9 cellular contexts compared by ENCODE assay signal in genomic region chr7:24836084-24836483, GRCh38.
A peak's percentile ranks its signal among the peaks of the same experiment; 100 is the strongest.
DNase-seq lines count a peak whose midpoint lies in the region; ATAC-seq and TF ChIP-seq lines count a peak whose summit lies in the region.
"Had no signal": no experiment of that assay in that cellular context is flagged by ENCODE, and none has a peak within 500 bp of the region (broad histone marks: within the 10 kb centered on the region; RNA-seq: fewer than 3 reads in every experiment).

No MANE protein-coding gene starts in this region.

- H3K9ac ChIP-seq in H9 (ENCODE audit: extremely low read depth, insufficient read length, low read length): no peak overlapping the region

- H3K36me3 Mint-ChIP-seq in H9 (ENCODE audit: insufficient read depth in 1 of 3, low read depth in 3 of 3) (no peaks in the 10 kb centered on the region; a peak in 1 of 7 replicates), progenitor cell of endocrine pancreas (ENCODE audit: insufficient read depth) (no peaks in the 10 kb centered on the region)

- H2BK15ac ChIP-seq in H9 (ENCODE audit: low read depth, low read length): no peak overlapping the region

- H3K27me3 ChIP-seq in effector memory CD4-positive, alpha-beta T cell (replicated peaks; ENCODE audit: control insufficient read depth, insufficient read depth, low read length, poor library complexity, severe bottlenecking): no peaks in the 10 kb centered on the region
- H3K27me3 ChIP-seq in H9 (ENCODE audit: insufficient read depth, low read length) (no peaks in the 10 kb centered on the region), stomach (no peaks in the 10 kb centered on the region)

- no peaks in the 10 kb centered on the region for H3K23me2 ChIP-seq in H9 (ENCODE audit: insufficient read length, low read depth, low read length, poor library complexity, severe bottlenecking)

- WGBS in H9 (ENCODE audit: extremely low coverage, insufficient read length, low lambda C conversion rate): no CpG with 5 or more reads among the region's 2 CpGs
- WGBS in stomach, 5 donors: 75 to 91% (median 83%) methylated on average over 2 of the region's 2 CpGs

- no peak overlapping the region for H3K56ac ChIP-seq in H9 (ENCODE audit: insufficient read length, low read depth, low read length)

- no peaks in the 10 kb centered on the region for H3K9me3 ChIP-seq in effector memory CD4-positive, alpha-beta T cell (ENCODE audit: control insufficient read depth, low read length)
- H3K9me3 ChIP-seq in H9 (ENCODE audit: control insufficient read depth, low read depth, low read length): no peaks in the 10 kb centered on the region
- no peaks in the 10 kb centered on the region for H3K9me3 ChIP-seq in stomach

- no peak overlapping the region for H4K91ac ChIP-seq in H9 (ENCODE audit: insufficient read length, low read depth, low read length)

- H3T11ph ChIP-seq in H9 (ENCODE audit: low read length): no peak overlapping the region

- no peak overlapping the region for H2BK5ac ChIP-seq in H9 (ENCODE audit: insufficient read length, low read length)

- H3K9me3 Mint-ChIP-seq in H9 (no peaks in the 10 kb centered on the region), progenitor cell of endocrine pancreas (ENCODE audit: low read depth) (no peaks in the 10 kb centered on the region)

- TF ChIP-seq CTCF in H9 (conservative IDR thresholded peaks at IDR 0.05) (no peak), stomach (IDR thresholded peaks at IDR 0.05) (no peak), progenitor cell of endocrine pancreas (IDR thresholded peaks at IDR 0.05; ENCODE audit: unreplicated experiment) (no peak)

- H3K4me3 ChIP-seq in effector memory CD4-positive, alpha-beta T cell (ENCODE audit: insufficient read depth, low read depth, low read length, poor library complexity, severe bottlenecking): peak overlapping the region; percentile 4
- no peak overlapping the region for H3K4me3 ChIP-seq in stomach

- no peak overlapping the region for H3K27ac ChIP-seq in effector memory CD4-positive, alpha-beta T cell (ENCODE audit: insufficient read depth, low read length, poor library complexity, severe bottlenecking)
- H3K27ac ChIP-seq in H9 (ENCODE audit: insufficient read length, low read depth, low read length) (no peak overlapping the region), stomach (peak overlapping the region in 1 of 5 donors; percentile 16)

- ATAC-seq in GM18519 (IDR thresholded peaks at IDR 0.05; ENCODE audit: low FRiP score, unreplicated experiment) (peak; percentile 71), GM21717 (IDR thresholded peaks at IDR 0.05; ENCODE audit: unreplicated experiment) (peak; percentile 64), HG03571 (IDR thresholded peaks at IDR 0.05; ENCODE audit: unreplicated experiment) (peak; percentile 73)

- H4K8ac ChIP-seq in H9 (replicated peaks; ENCODE audit: insufficient read length, low read depth, low read length): no peak overlapping the region

- no peaks in the 10 kb centered on the region for H3K79me2 ChIP-seq in H9 (ENCODE audit: insufficient read depth, low read length)

- DNase-seq in effector memory CD4-positive, alpha-beta T cell: no peak
- no peak for DNase-seq in H9
- DNase-seq in H4 (ENCODE audit: low spot score): no peak
- DNase-seq in stomach: no peak
- DNase-seq in progenitor cell of endocrine pancreas (ENCODE audit: low spot score, unreplicated experiment): no peak
- DNase-seq: head of caudate nucleus had no signal

- H3K36me3 ChIP-seq in effector memory CD4-positive, alpha-beta T cell (ENCODE audit: control insufficient read depth, insufficient read depth, low read length): peaks cover 25% of the 10 kb centered on the region
- H3K36me3 ChIP-seq in stomach: peaks cover 0 to 10% (median 0%) of the 10 kb centered on the region in 4 donors

- H3K27ac Mint-ChIP-seq in H9 (no peak overlapping the region), progenitor cell of endocrine pancreas (no peak overlapping the region)

- no peak overlapping the region for H2AK5ac ChIP-seq in H9 (ENCODE audit: insufficient read length, low read length)

- H4K5ac ChIP-seq in H9 (ENCODE audit: insufficient read length, low read depth, low read length): no peak overlapping the region

- H3K4me3 Mint-ChIP-seq in H9: no peak overlapping the region
- no peak overlapping the region for H3K4me3 Mint-ChIP-seq in progenitor cell of endocrine pancreas (ENCODE audit: low read depth)

- H3K18ac ChIP-seq in H9 (ENCODE audit: insufficient read length, low read depth, low read length): no peak overlapping the region

- H2AFZ ChIP-seq in H9 (ENCODE audit: low read length): no peak overlapping the region

- H3K4ac ChIP-seq in H9 (ENCODE audit: low read depth, low read length): no peak overlapping the region

- no peak for TF ChIP-seq EP300 in stomach (IDR thresholded peaks at IDR 0.05)

- TF ChIP-seq POLR2A in stomach (IDR thresholded peaks at IDR 0.05): no peak

- H3K23ac ChIP-seq in H9 (ENCODE audit: insufficient read length, low read depth, low read length): no peak overlapping the region

- no peaks in the 10 kb centered on the region for H4K20me1 ChIP-seq in H9 (ENCODE audit: control insufficient read depth, insufficient read depth, insufficient read length)

- no peaks in the 10 kb centered on the region for H3K79me1 ChIP-seq in H9 (ENCODE audit: insufficient read depth, low read depth, low read length, poor library complexity, severe bottlenecking)

- no peak overlapping the region for H3K4me2 ChIP-seq in H9 (ENCODE audit: insufficient read depth, insufficient read length, low read length)

- no peak overlapping the region for H3K14ac ChIP-seq in H9 (ENCODE audit: insufficient read depth, low read length)

- H3K4me1 Mint-ChIP-seq in H9 (no peaks in the 10 kb centered on the region), progenitor cell of endocrine pancreas (ENCODE audit: low read depth) (no peaks in the 10 kb centered on the region)

- no peak overlapping the region for H2BK12ac ChIP-seq in H9 (ENCODE audit: insufficient read length, low read depth, low read length)

- no peak overlapping the region for H2BK120ac ChIP-seq in H9 (ENCODE audit: low read depth, low read length, poor library complexity, severe bottlenecking)

- no peaks in the 10 kb centered on the region for H3K27me3 Mint-ChIP-seq in H9 (ENCODE audit: low read depth)
- H3K27me3 Mint-ChIP-seq in progenitor cell of endocrine pancreas: no peaks in the 10 kb centered on the region

- no peak overlapping the region for H2BK20ac ChIP-seq in H9 (ENCODE audit: low read depth, low read length, poor library complexity, severe bottlenecking)

- H3K4me1 ChIP-seq in effector memory CD4-positive, alpha-beta T cell (ENCODE audit: control insufficient read depth, insufficient read depth, low read length, poor library complexity, severe bottlenecking): peaks cover 17% of the 10 kb centered on the region
- H3K4me1 ChIP-seq in H9 (ENCODE audit: insufficient read depth, low read length): no peaks in the 10 kb centered on the region
- H3K4me1 ChIP-seq in stomach: no peaks in the 10 kb centered on the region

- intact Hi-C loops in stomach (cut with DNase I; ENCODE audit: low total_unique reads): no loop called here
